ENCODE assay signal across 12 cellular contexts in the genomic region with DNA sequence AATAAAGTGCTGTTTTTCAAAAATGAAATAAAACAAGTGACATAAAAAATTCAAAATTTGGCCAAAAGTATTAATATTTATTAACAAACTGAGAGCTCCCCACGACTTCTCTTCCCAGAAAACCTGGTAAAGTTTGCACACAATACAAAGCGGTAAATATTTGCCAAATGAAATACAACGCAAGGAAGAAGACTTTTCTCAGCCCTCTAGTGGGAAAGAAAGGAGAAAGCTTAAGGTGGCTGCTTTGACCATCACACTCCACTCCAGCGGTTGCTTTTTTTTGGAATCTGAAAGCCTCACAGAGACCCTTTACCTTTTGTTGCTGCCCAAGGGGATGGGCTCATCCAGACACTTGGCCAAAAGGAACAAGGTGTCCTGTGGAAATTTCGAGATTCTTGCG. TPM values are rescaled to one million over a fixed set of nuclear protein-coding genes. Genes with fewer than 3 reads are reported as not detected.
DNase-seq lines count a peak whose midpoint lies in the region; ATAC-seq and TF ChIP-seq lines count a peak whose summit lies in the region.
"Had no signal": no experiment of that assay in that cellular context is flagged by ENCODE, and none has a peak within 500 bp of the region (broad histone marks: within the 10 kb centered on the region; RNA-seq: fewer than 3 reads in every experiment).

No MANE protein-coding gene starts in this region.

- H3K27ac Mint-ChIP-seq in T-helper 1 cell treated with Interleukin-12 subunit alpha and Interleukin-12 subunit beta and Interleukin-4 antibody, amounts not matched to agents 30 μg/mL and 1 μg/mL, for 36 hours, result no peak overlapping the region
- no peak overlapping the region for H3K27ac Mint-ChIP-seq in activated naive CD8-positive, alpha-beta T cell treated with anti-CD3 and anti-CD28 coated beads, Interleukin-2, amount 10 ng/mL, durations not matched to agents 7 days and 5 days
- peak overlapping the region in 2 of 10 donors; percentile 54 to 60 for H3K27ac Mint-ChIP-seq in naive thymus-derived CD8-positive, alpha-beta T cell

- H3K4me3 Mint-ChIP-seq in T-helper 1 cell treated with Interleukin-12 subunit alpha and Interleukin-12 subunit beta and Interleukin-4 antibody, amounts not matched to agents 30 μg/mL and 1 μg/mL, for 36 hours, result peak overlapping the region; percentile 59
- H3K4me3 Mint-ChIP-seq in activated naive CD8-positive, alpha-beta T cell treated with anti-CD3 and anti-CD28 coated beads, Interleukin-2, amount 10 ng/mL, durations not matched to agents 7 days and 5 days, result peak overlapping the region; percentile 70
- peak overlapping the region; percentile 9 to 95 (median 68) for H3K4me3 Mint-ChIP-seq in naive thymus-derived CD8-positive, alpha-beta T cell

- no TSS peak for BruUV-seq in HCT116 (replicated peaks; lab: Mats Ljungman, UMichigan)

- H4K20me1 ChIP-seq in HCT116 (ENCODE audit: insufficient read depth), result no peaks in the 10 kb centered on the region

- peaks cover 16% of the 10 kb centered on the region for H3K79me2 ChIP-seq in HCT116 (ENCODE audit: insufficient read depth, low read length)

- TF ChIP-seq CTCF in HCT116 (IDR thresholded peaks at IDR 0.05 in 2 of 3, conservative IDR thresholded peaks at IDR 0.05 in 1 of 3; ENCODE audit: borderline replicate concordance in 1 of 3, insufficient read depth in 1 of 3, low read depth in 2 of 3, low read length in 2 of 3), result peak in 1 of 3 experiments; percentile 26; a peak in 1 of 6 replicates

- H3K27ac ChIP-seq in HCT116 (ENCODE audit: low read depth, low read length), result no peak overlapping the region

- H3K4me3 ChIP-seq in HCT116 (replicated peaks in 1 of 2; ENCODE audit: low read depth in 1 of 2, low read length in 2 of 2), result no peak overlapping the region

- H3K9me2 ChIP-seq in HCT116 (ENCODE audit: insufficient read depth), result no peaks in the 10 kb centered on the region

- H3K36me3 ChIP-seq in HCT116 (ENCODE audit: control insufficient read depth in 1 of 2, insufficient read depth in 2 of 2, low read length in 2 of 2), result no peaks in the 10 kb centered on the region
- H3K36me3 ChIP-seq: gastroesophageal sphincter had no signal

- H3K9me3 Mint-ChIP-seq in T-helper 1 cell treated with Interleukin-12 subunit alpha and Interleukin-12 subunit beta and Interleukin-4 antibody, amounts not matched to agents 30 μg/mL and 1 μg/mL, for 36 hours, result no peaks in the 10 kb centered on the region
- H3K9me3 Mint-ChIP-seq in activated naive CD8-positive, alpha-beta T cell treated with anti-CD3 and anti-CD28 coated beads, Interleukin-2, amount 10 ng/mL, durations not matched to agents 7 days and 5 days, result no peaks in the 10 kb centered on the region
- H3K9me3 Mint-ChIP-seq in naive thymus-derived CD8-positive, alpha-beta T cell, result no peaks in the 10 kb centered on the region

- H3K27me3 ChIP-seq in HCT116 (ENCODE audit: insufficient read depth, low read length), result no peaks in the 10 kb centered on the region
- H3K27me3 ChIP-seq: gastroesophageal sphincter had no signal

- no peak overlapping the region for H2AFZ ChIP-seq in HCT116 (ENCODE audit: low read depth, low read length, poor library complexity, severe bottlenecking)

- H3K9me3 ChIP-seq in HCT116 (ENCODE audit: control insufficient read depth in 1 of 2, insufficient read depth in 1 of 2, low read depth in 1 of 2, low read length in 2 of 2), result no peaks in the 10 kb centered on the region
- H3K9me3 ChIP-seq: gastroesophageal sphincter had no signal

- CTCF ChIA-PET in HCT116 (lab: Charles Lee), result interaction anchor here (0.8 kb wide), 1 partner anchor 8 kb away, joined by 3 read pairs; no protein-coding TSS in a partner anchor

- TF ChIP-seq RAD21 in HCT116 (IDR thresholded peaks at IDR 0.05; ENCODE audit: low read depth), result no peak

- POLR2A ChIA-PET in HCT116 (lab: Charles Lee), result interaction anchor here (0.6 kb wide), 1 partner anchor 33 kb away, joined by 4 read pairs; no protein-coding TSS in a partner anchor
- POLR2A ChIA-PET in activated naive CD8-positive, alpha-beta T cell treated with anti-CD3 and anti-CD28 coated beads, Interleukin-2, amount 10 ng/mL, durations not matched to agents 7 days and 5 days (lab: Charles Lee), result no interaction called here
- POLR2A ChIA-PET in naive thymus-derived CD8-positive, alpha-beta T cell (lab: Charles Lee), result no interaction called here

- H3K9ac ChIP-seq in HCT116 (ENCODE audit: low read length), result no peak overlapping the region

- RAD21 ChIA-PET in HCT116 (lab: Charles Lee; ENCODE audit: low non-redundant PET in 1 of 2, low total read pairs in 2 of 2, uncharacterized antibody in 2 of 2, unreplicated experiment in 2 of 2), result no interaction called here

- no peak for DNase-seq in T-helper 1 cell
- DNase-seq in HCT116 (ENCODE audit: low read depth, low spot score), result no peak
- DNase-seq in activated naive CD8-positive, alpha-beta T cell treated with anti-CD3 and anti-CD28 coated beads, Interleukin-2, amount 10 ng/mL, durations not matched to agents 7 days and 5 days, result no peak
- DNase-seq in naive thymus-derived CD8-positive, alpha-beta T cell, result no peak
- no peak for DNase-seq in superior temporal gyrus (ENCODE audit: extremely low spot score)
- no peak for DNase-seq in HK-2 (ENCODE audit: unreplicated experiment)
- no peak for DNase-seq in stimulated activated CD4-positive, alpha-beta T cell treated with anti-CD3 and anti-CD28 coated beads, Interleukin-4, amount 100 ng/mL, for 24 hours
- DNase-seq: cerebellar nuclear complex; NCI-H2171; stimulated activated CD8-positive, alpha-beta memory T cell treated with anti-CD3 and anti-CD28 coated beads, Interleukin-4, amount 100 ng/mL, for 48 hours had no signal

- intact Hi-C loops in HCT116 (cut with micrococcal nuclease), result no loop called here

- H3K36me3 Mint-ChIP-seq in T-helper 1 cell treated with Interleukin-12 subunit alpha and Interleukin-12 subunit beta and Interleukin-4 antibody, amounts not matched to agents 30 μg/mL and 1 μg/mL, for 36 hours (ENCODE audit: low read depth), result peaks cover 5% of the 10 kb centered on the region
- H3K36me3 Mint-ChIP-seq in activated naive CD8-positive, alpha-beta T cell treated with anti-CD3 and anti-CD28 coated beads, Interleukin-2, amount 10 ng/mL, durations not matched to agents 7 days and 5 days, result peaks cover 2% of the 10 kb centered on the region
- no peaks in the 10 kb centered on the region for H3K36me3 Mint-ChIP-seq in naive thymus-derived CD8-positive, alpha-beta T cell

- no peak for TF ChIP-seq POLR2A in HCT116 (IDR thresholded peaks at IDR 0.05; ENCODE audit: borderline replicate concordance, extremely low read depth, insufficient read depth, insufficient read length)

- peak overlapping the region; percentile 84; the same call in 1 of the 2 replicates for H3K4me2 ChIP-seq in HCT116 (ENCODE audit: low read length)

- no peak for ATAC-seq in HCT116
- ATAC-seq in activated naive CD8-positive, alpha-beta T cell treated with anti-CD3 and anti-CD28 coated beads, Interleukin-2, amount 10 ng/mL, durations not matched to agents 7 days and 5 days (ENCODE audit: low read depth), result no peak
- ATAC-seq in naive thymus-derived CD8-positive, alpha-beta T cell, result no peak
- ATAC-seq: gastroesophageal sphincter had no signal

- H3K4me1 Mint-ChIP-seq in T-helper 1 cell treated with Interleukin-12 subunit alpha and Interleukin-12 subunit beta and Interleukin-4 antibody, amounts not matched to agents 30 μg/mL and 1 μg/mL, for 36 hours (ENCODE audit: low read depth), result peaks cover 16% of the 10 kb centered on the region
- peaks cover 11% of the 10 kb centered on the region for H3K4me1 Mint-ChIP-seq in activated naive CD8-positive, alpha-beta T cell treated with anti-CD3 and anti-CD28 coated beads, Interleukin-2, amount 10 ng/mL, durations not matched to agents 7 days and 5 days
- peaks cover 6 to 25% (median 18%) of the 10 kb centered on the region in 4 donors for H3K4me1 Mint-ChIP-seq in naive thymus-derived CD8-positive, alpha-beta T cell

- no peaks in the 10 kb centered on the region for H3K27me3 Mint-ChIP-seq in T-helper 1 cell treated with Interleukin-12 subunit alpha and Interleukin-12 subunit beta and Interleukin-4 antibody, amounts not matched to agents 30 μg/mL and 1 μg/mL, for 36 hours (ENCODE audit: low read depth)
- no peaks in the 10 kb centered on the region for H3K27me3 Mint-ChIP-seq in activated naive CD8-positive, alpha-beta T cell treated with anti-CD3 and anti-CD28 coated beads, Interleukin-2, amount 10 ng/mL, durations not matched to agents 7 days and 5 days
- H3K27me3 Mint-ChIP-seq in naive thymus-derived CD8-positive, alpha-beta T cell, result no peaks in the 10 kb centered on the region

- H3K4me1 ChIP-seq in HCT116 (ENCODE audit: control insufficient read depth in 1 of 2, insufficient read depth in 2 of 2, low read length in 2 of 2), result peaks cover 0 to 15% of the 10 kb centered on the region in 2 experiments; a peak in 1 of 4 replicates

TF ChIP-seq in HCT116, 20 proteins besides CTCF, POLR2A, EP300 and RAD21:
- TF ChIP-seq, protein P1, sequence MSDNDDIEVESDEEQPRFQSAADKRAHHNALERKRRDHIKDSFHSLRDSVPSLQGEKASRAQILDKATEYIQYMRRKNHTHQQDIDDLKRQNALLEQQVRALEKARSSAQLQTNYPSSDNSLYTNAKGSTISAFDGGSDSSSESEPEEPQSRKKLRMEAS (IDR thresholded peaks at IDR 0.05), result no peak
- TF ChIP-seq POLR2AphosphoS5 (IDR thresholded peaks at IDR 0.05; ENCODE audit: low read depth, low read length) (no peak), SIN3A (IDR thresholded peaks at IDR 0.05; ENCODE audit: low read depth) (no peak), YY1 (IDR thresholded peaks at IDR 0.05; ENCODE audit: extremely low read depth, insufficient replicate concordance, low read depth, low read length) (no peak), SP1 (IDR thresholded peaks at IDR 0.05; ENCODE audit: low read depth) (no peak), EZH2phosphoT487 (IDR thresholded peaks at IDR 0.05; ENCODE audit: borderline replicate concordance) (no peak)

RNA-seq across cellular contexts. Expression of a gene that starts 1.1 kb away (rescaled TPM):
- 16.9 TPM for total RNA-seq in HCT116 (2021; ENCODE audit: unreplicated experiment)
- 2.3 and 2.4 TPM in 2 replicates for polyA plus RNA-seq in HCT116 (2012)
- 10 to 100 TPM; 14.2 to 17.0 TPM for total RNA-seq in activated naive CD8-positive, alpha-beta T cell treated with anti-CD3 and anti-CD28 coated beads, Interleukin-2, amount 10 ng/mL, durations not matched to agents 7 days and 5 days
- total RNA-seq in naive thymus-derived CD8-positive, alpha-beta T cell, result 10 to 100 TPM; 18.0 to 18.5 TPM
- 1 to 10 TPM; 3.3 to 6.4 (median 5.8) TPM for polyA plus RNA-seq in naive thymus-derived CD8-positive, alpha-beta T cell
